Comparison of ENCODE assay signal across 11 cellular contexts in genomic region chr1:169680377-169681019, GRCh38. TPM values are rescaled to one million over a fixed set of nuclear protein-coding genes. Genes with fewer than 3 reads are reported as not detected.
DNase-seq lines count a peak whose midpoint lies in the region; ATAC-seq and TF ChIP-seq lines count a peak whose summit lies in the region.
"Had no signal": no experiment of that assay in that cellular context is flagged by ENCODE, and none has a peak within 500 bp of the region (broad histone marks: within the 10 kb centered on the region; RNA-seq: fewer than 3 reads in every experiment).

No MANE protein-coding gene starts in this region.

- peaks cover 22 to 41% (median 37%) of the 10 kb centered on the region in 10 experiments for H3K4me1 ChIP-seq in BLaER1 treated with 17β-estradiol and CSF1 and Interleukin-3, amounts not matched to agents 10 nM and 100 nM
- no peaks in the 10 kb centered on the region for H3K4me1 ChIP-seq in body of pancreas
- H3K4me1 ChIP-seq: testis had no signal

- H3K27me3 ChIP-seq in BLaER1 treated with 17β-estradiol and CSF1 and Interleukin-3, amounts not matched to agents 10 nM and 100 nM, result no peaks in the 10 kb centered on the region
- H3K27me3 ChIP-seq in body of pancreas, result no peaks in the 10 kb centered on the region
- H3K27me3 ChIP-seq: testis had no signal

- H3K4me2 ChIP-seq in BLaER1 treated with 17β-estradiol and CSF1 and Interleukin-3, amounts not matched to agents 10 nM and 100 nM, result peak overlapping the region; percentile 19 to 59 (median 45); a peak in 19 of 22 replicates

- peak overlapping the region; percentile 34 to 84 for H3K27ac Mint-ChIP-seq in activated naive CD4-positive, alpha-beta T cell treated with anti-CD3 and anti-CD28 coated beads, Interleukin-2, amount 50 U/mL, for 72 hours

- ATAC-seq in HG03196 (IDR thresholded peaks at IDR 0.05; ENCODE audit: unreplicated experiment), result peak; percentile 71
- peak; percentile 71 to 79 for ATAC-seq in activated naive CD4-positive, alpha-beta T cell treated with anti-CD3 and anti-CD28 coated beads, Interleukin-2, amount 50 U/mL, for 72 hours
- no peak for ATAC-seq in body of pancreas
- ATAC-seq in left ventricle myocardium superior, result no peak

- no peaks in the 10 kb centered on the region for H3K36me3 ChIP-seq in BLaER1 treated with 17β-estradiol and CSF1 and Interleukin-3, amounts not matched to agents 10 nM and 100 nM
- no peaks in the 10 kb centered on the region for H3K36me3 ChIP-seq in body of pancreas (replicated peaks in 1 of 2; ENCODE audit: insufficient read depth in 1 of 2, low read depth in 2 of 2)

- H4K20me1 ChIP-seq in BLaER1 treated with 17β-estradiol and CSF1 and Interleukin-3, amounts not matched to agents 10 nM and 100 nM, result no peaks in the 10 kb centered on the region

- no peaks in the 10 kb centered on the region for H3K36me3 Mint-ChIP-seq in activated naive CD4-positive, alpha-beta T cell treated with anti-CD3 and anti-CD28 coated beads, Interleukin-2, amount 50 U/mL, for 72 hours

- no peak for TF ChIP-seq CTCF in body of pancreas (IDR thresholded peaks at IDR 0.05)

- H3K9me3 ChIP-seq in BLaER1 treated with 17β-estradiol and CSF1 and Interleukin-3, amounts not matched to agents 10 nM and 100 nM (replicated peaks in 1 of 11), result peaks cover 0 to 9% (median 0%) of the 10 kb centered on the region in 11 experiments; a peak in 3 of 22 replicates
- no peaks in the 10 kb centered on the region for H3K9me3 ChIP-seq in body of pancreas
- H3K9me3 ChIP-seq: testis had no signal

- no peak for TF ChIP-seq POLR2A in body of pancreas (IDR thresholded peaks at IDR 0.05)

- H3K27ac ChIP-seq in BLaER1 treated with 17β-estradiol and CSF1 and Interleukin-3, amounts not matched to agents 10 nM and 100 nM, result no peak overlapping the region
- no peak overlapping the region for H3K27ac ChIP-seq in body of pancreas
- H3K27ac ChIP-seq: testis had no signal

- no peaks in the 10 kb centered on the region for H3K9me3 Mint-ChIP-seq in activated naive CD4-positive, alpha-beta T cell treated with anti-CD3 and anti-CD28 coated beads, Interleukin-2, amount 50 U/mL, for 72 hours

- WGBS in body of pancreas, 2 donors, result 52 to 54% methylated on average over 6 of the region's 6 CpGs

- H3K4me3 ChIP-seq in BLaER1 treated with 17β-estradiol and CSF1 and Interleukin-3, amounts not matched to agents 10 nM and 100 nM, result no peak overlapping the region
- H3K4me3 ChIP-seq in body of pancreas, result no peak overlapping the region
- H3K4me3 ChIP-seq: testis had no signal

- DNase-seq in GM19240 (ENCODE audit: insufficient read length, low spot score) (peak; percentile 17), posterior cingulate gyrus (no peak), DMS153 (lab: John Stamatoyannopoulos, UW) (no peak), body of pancreas (no peak), left ventricle myocardium superior (no peak)
- DNase-seq in activated naive CD4-positive, alpha-beta T cell treated with anti-CD3 and anti-CD28 coated beads, Interleukin-2, amount 50 U/mL, for 72 hours (ENCODE audit: low spot score in 2 of 2), result no peak
- DNase-seq: mesendoderm, testis had no signal

- no peak overlapping the region for H3K9ac ChIP-seq in BLaER1 treated with 17β-estradiol and CSF1 and Interleukin-3, amounts not matched to agents 10 nM and 100 nM

- intact Hi-C loops in posterior cingulate gyrus (cut with DNase I) (no loop called here), body of pancreas (cut with DNase I) (no loop called here), left ventricle myocardium superior (cut with micrococcal nuclease) (no loop called here)

RNA-seq across cellular contexts. Expression of gene SELL, which starts 30.9 kb away (rescaled TPM):
- total RNA-seq in activated naive CD4-positive, alpha-beta T cell treated with anti-CD3 and anti-CD28 coated beads, Interleukin-2, amount 50 U/mL, for 72 hours, result 100 to 1,000 TPM; 317 to 341 TPM
- under 1 TPM in 1 of 2 donors, not detected in 1; 0.26 TPM for total RNA-seq in body of pancreas
- 2.1 TPM for total RNA-seq in left ventricle myocardium superior

RNA-seq across cellular contexts. Expression of gene SELP, which starts 50.6 kb away (rescaled TPM):
- 1 to 10 TPM; 1.5 to 2.0 TPM for total RNA-seq in activated naive CD4-positive, alpha-beta T cell treated with anti-CD3 and anti-CD28 coated beads, Interleukin-2, amount 50 U/mL, for 72 hours
- total RNA-seq in body of pancreas (1 to 10 TPM; 1.6 to 2.9 TPM), left ventricle myocardium superior (7.4 TPM)

RNA-seq across cellular contexts. Expression of gene SELE, which starts 53.4 kb away (rescaled TPM):
- not detected for total RNA-seq in activated naive CD4-positive, alpha-beta T cell treated with anti-CD3 and anti-CD28 coated beads, Interleukin-2, amount 50 U/mL, for 72 hours
- total RNA-seq in body of pancreas (1 to 10 TPM in 1 of 2 donors, not detected in 1; 1.3 TPM), left ventricle myocardium superior (0.92 TPM)
- total RNA-seq: T-helper 1 cell treated with Interleukin-12 subunit alpha and Interleukin-12 subunit beta and Interleukin-4 antibody, amounts not matched to agents 30 ng/mL and 1 ng/mL, for 36 hours had no signal

Comparison
In these comparisons a context has a peak if more than half of its experiments do, and no peak if none do; other contexts are left out.
1. ATAC-seq: peak in HG03196 (single experiment) and activated naive CD4-positive, alpha-beta T cell treated with anti-CD3 and anti-CD28 coated beads, Interleukin-2, amount 50 U/mL, for 72 hours (2 of 2); none in body of pancreas (single experiment) and left ventricle myocardium superior (single experiment).
2. RNA of gene SELL, which starts 30.9 kb away (total RNA-seq): 317 to 341 TPM in activated naive CD4-positive, alpha-beta T cell treated with anti-CD3 and anti-CD28 coated beads, Interleukin-2, amount 50 U/mL, for 72 hours; 2.1 TPM in left ventricle myocardium superior (single experiment) and 0.26 TPM in body of pancreas; every median in the first group is over 100 times any median in the second.